24 cellular contexts compared by ENCODE assay signal in genomic region chr14:24918822-24919221, GRCh38.
DNase-seq lines count a peak whose midpoint lies in the region; ATAC-seq, FAIRE-seq and TF ChIP-seq lines count a peak whose summit lies in the region.
"Had no signal": no experiment of that assay in that cellular context is flagged by ENCODE, and none has a peak within 500 bp of the region (broad histone marks: within the 10 kb centered on the region; RNA-seq: fewer than 3 reads in every experiment).

No MANE protein-coding gene starts in this region.

- DNase-seq in HepG2 (ENCODE audit: low spot score) (no peak), right lobe of liver (no peak), OCI-M1 (lab: John Stamatoyannopoulos, UW) (peak; percentile 17), pancreas (no peak), DMS79 (lab: John Stamatoyannopoulos, UW) (no peak)
- DNase-seq: 8988T; ACHN; AML-193; BE2C; CD4-positive, alpha-beta T cell; CD8-positive, alpha-beta memory T cell; DMS 273 treated with DMSO at 0.1 percent for 48 hours; DMS79 treated with DMSO at 0.1 percent for 48 hours; GF-D8; H9; HFFc6 had no signal

- no peak overlapping the region for H3K27ac ChIP-seq in HepG2 (ENCODE audit: extremely low read length, insufficient read depth, low read length)
- no peak overlapping the region for H3K27ac ChIP-seq in right lobe of liver
- H3K27ac ChIP-seq in pancreas = no peak overlapping the region
- H3K27ac ChIP-seq: A549; BLaER1 treated with 17β-estradiol and CSF1 and Interleukin-3, amounts not matched to agents 10 nM and 100 nM had no signal

- H3K27me3 ChIP-seq in HepG2 (ENCODE audit: control insufficient read depth in 1 of 2, insufficient read depth in 2 of 2, low read length in 2 of 2) (no peaks in the 10 kb centered on the region), right lobe of liver (no peaks in the 10 kb centered on the region), pancreas (no peaks in the 10 kb centered on the region)
- H3K27me3 ChIP-seq: BE2C; BLaER1 treated with 17β-estradiol and CSF1 and Interleukin-3, amounts not matched to agents 10 nM and 100 nM had no signal

- no peak overlapping the region for H3K4me2 ChIP-seq in HepG2 (ENCODE audit: low read depth, low read length)
- H3K4me2 ChIP-seq: A549; BLaER1 treated with 17β-estradiol and CSF1 and Interleukin-3, amounts not matched to agents 10 nM and 100 nM; GM23338 had no signal

- in situ Hi-C loops in HepG2 (cut with HindIII; ENCODE audit: extremely low pct_ligation_motif_present, low pct_unique_long_range_greater_than_20kb) = no loop called here

- H3K4me1 ChIP-seq in HepG2 (ENCODE audit: insufficient read depth, low read length) = peaks cover 30% of the 10 kb centered on the region
- no peaks in the 10 kb centered on the region for H3K4me1 ChIP-seq in right lobe of liver
- peaks cover 18 to 36% (median 22%) of the 10 kb centered on the region in 3 donors for H3K4me1 ChIP-seq in pancreas
- H3K4me1 ChIP-seq: BE2C had no signal

- H3K9me3 ChIP-seq in HepG2 (ENCODE audit: low read length) = no peaks in the 10 kb centered on the region
- H3K9me3 ChIP-seq in right lobe of liver = no peaks in the 10 kb centered on the region
- H3K9me3 ChIP-seq in pancreas = no peaks in the 10 kb centered on the region
- H3K9me3 ChIP-seq: A549; BE2C; BLaER1 treated with 17β-estradiol and CSF1 and Interleukin-3, amounts not matched to agents 10 nM and 100 nM had no signal

- no peak for TF ChIP-seq RAD21 in HepG2 (CRISPR knock-in tag; IDR thresholded peaks at IDR 0.05)

- ATAC-seq in HepG2 (no peak), right lobe of liver (no peak), pancreas (peak; percentile 44 to 62 (median 52)), HG03095 (IDR thresholded peaks at IDR 0.05; ENCODE audit: unreplicated experiment) (no peak)
- ATAC-seq: A549, GM23338, HCT116 had no signal

- BruUV-seq in HepG2 (replicated peaks; lab: Mats Ljungman, UMichigan) = no TSS peak

- no peak overlapping the region for H2AFZ ChIP-seq in HepG2 (ENCODE audit: low read length)
- H2AFZ ChIP-seq: GM23338 had no signal

- H4K20me1 ChIP-seq in HepG2 (ENCODE audit: insufficient read depth, low read length) = no peaks in the 10 kb centered on the region
- H4K20me1 ChIP-seq: BLaER1 treated with 17β-estradiol and CSF1 and Interleukin-3, amounts not matched to agents 10 nM and 100 nM had no signal

- CTCF ChIA-PET in HepG2 (lab: Yijun Ruan, JAX; ENCODE audit: low intra/inter-chr PET ratio, low total read pairs) = no interaction called here

- H3K36me3 ChIP-seq in HepG2 (replicated peaks in 1 of 2; ENCODE audit: control insufficient read depth in 1 of 2, insufficient read depth in 2 of 2, low read length in 2 of 2) (no peaks in the 10 kb centered on the region), right lobe of liver (no peaks in the 10 kb centered on the region), pancreas (no peaks in the 10 kb centered on the region)
- H3K36me3 ChIP-seq: BE2C; BLaER1 treated with 17β-estradiol and CSF1 and Interleukin-3, amounts not matched to agents 10 nM and 100 nM had no signal

- TF ChIP-seq CTCF in HepG2 (CRISPR knock-in tag; IDR thresholded peaks at IDR 0.05) = no peak
- TF ChIP-seq CTCF in right lobe of liver (IDR thresholded peaks at IDR 0.05) = no peak
- no peak for TF ChIP-seq CTCF in pancreas (IDR thresholded peaks at IDR 0.05)

- TF ChIP-seq EP300 in HepG2 (IDR thresholded peaks at IDR 0.05; ENCODE audit: low read depth in 2 of 2, low read length in 2 of 2) = no peak
- no peak for TF ChIP-seq EP300 in HepG2 (CRISPR knock-in tag; IDR thresholded peaks at IDR 0.05; ENCODE audit: borderline replicate concordance)

- 77% methylated on average over 4 of the region's 4 CpGs for WGBS in HepG2 (ENCODE audit: low lambda C conversion rate)
- WGBS in right lobe of liver (ENCODE audit: insufficient coverage, low coverage, low lambda C conversion rate, missing lambda C conversion rate) = 66% methylated on average over 4 of the region's 4 CpGs
- 33 to 37% methylated on average over 4 of the region's 4 CpGs for WGBS in pancreas, 2 donors

- FAIRE-seq in HepG2 (lab: Jason Lieb, UNC) = no peak
- no peak for FAIRE-seq in pancreas (lab: Jason Lieb, UNC)
- FAIRE-seq: D721Med, GM12891, GM18507 had no signal

- POLR2A ChIA-PET in HepG2 (lab: Yijun Ruan, JAX) = interaction anchor here (1.0 kb wide), 1 partner anchor 79 kb away, joined by 4 read pairs; no protein-coding TSS in a partner anchor

- TF ChIP-seq POLR2A in HepG2 (IDR thresholded peaks at IDR 0.05; ENCODE audit: insufficient read depth in 1 of 2, low read depth in 2 of 2, low read length in 2 of 2) (no peak), right lobe of liver (IDR thresholded peaks at IDR 0.05) (no peak)

- H3K79me2 ChIP-seq in HepG2 (ENCODE audit: insufficient read depth, low read length) = no peaks in the 10 kb centered on the region

- H3K4me3 ChIP-seq in HepG2 (replicated peaks in 1 of 3; ENCODE audit: insufficient read depth in 1 of 3, low read depth in 2 of 3, low read length in 3 of 3) (no peak overlapping the region), right lobe of liver (no peak overlapping the region), pancreas (no peak overlapping the region)
- H3K4me3 ChIP-seq: A549; BLaER1 treated with 17β-estradiol and CSF1 and Interleukin-3, amounts not matched to agents 10 nM and 100 nM; GM23338 had no signal

- intact Hi-C loops in HepG2 (cut with micrococcal nuclease; ENCODE audit: unreplicated experiment) (no loop called here), right lobe of liver (cut with DNase I) (no loop called here), pancreas (cut with DNase I) (no loop called here)

- H3K9ac ChIP-seq in HepG2 (ENCODE audit: insufficient read depth, low read depth, low read length) = no peak overlapping the region
- H3K9ac ChIP-seq: BLaER1 treated with 17β-estradiol and CSF1 and Interleukin-3, amounts not matched to agents 10 nM and 100 nM had no signal

TF ChIP-seq in HepG2, 621 proteins besides CTCF, POLR2A, EP300 and RAD21:
- TF ChIP-seq ZBTB34 (CRISPR knock-in tag; IDR thresholded peaks at IDR 0.05) (peak; percentile 20; the same call in 1 of the 2 replicates), KLF13 (CRISPR knock-in tag; IDR thresholded peaks at IDR 0.05) (no peak)

Comparison
In these comparisons a context has a peak if more than half of its experiments do, and no peak if none do; other contexts are left out.
1. ATAC-seq: peak in pancreas (4 of 4); none in HepG2 (single experiment), right lobe of liver (0 of 4) and HG03095 (single experiment).